Comparison of ENCODE assay signal across 13 cellular contexts in the genomic region with DNA sequence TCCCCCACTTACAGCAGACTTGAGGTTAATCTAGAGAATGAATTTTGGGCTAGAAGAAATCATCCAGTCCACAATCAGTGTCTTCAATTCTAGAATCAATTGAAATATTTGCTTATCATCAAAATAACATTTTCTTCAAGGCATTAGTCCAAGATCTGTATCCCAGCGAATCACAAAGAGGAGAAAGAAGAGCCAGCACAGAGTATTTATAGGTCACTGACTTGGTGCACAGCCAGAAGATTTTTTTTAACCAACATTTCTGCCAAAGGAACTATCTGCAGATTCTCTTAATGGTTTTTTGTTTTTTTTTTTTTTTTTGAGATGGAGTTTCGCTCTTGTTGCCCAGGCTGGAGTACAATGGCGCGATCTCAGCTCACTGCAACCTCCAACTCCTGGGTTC.
A peak's percentile ranks its signal among the peaks of the same experiment; 100 is the strongest.
DNase-seq lines count a peak whose midpoint lies in the region; ATAC-seq, FAIRE-seq and TF ChIP-seq lines count a peak whose summit lies in the region.
"Had no signal": no experiment of that assay in that cellular context is flagged by ENCODE, and none has a peak within 500 bp of the region (broad histone marks: within the 10 kb centered on the region; RNA-seq: fewer than 3 reads in every experiment).

No MANE protein-coding gene starts in this region.

- no peaks in the 10 kb centered on the region for H3K36me3 ChIP-seq in testis (ENCODE audit: low read depth, missing control alignments)
- H3K36me3 ChIP-seq: right lobe of liver had no signal

- peak; percentile 39 to 70 for ATAC-seq in left cardiac atrium
- ATAC-seq in GM18858 (IDR thresholded peaks at IDR 0.05; ENCODE audit: unreplicated experiment) = no peak
- no peak for ATAC-seq in HG02870 (IDR thresholded peaks at IDR 0.05; ENCODE audit: unreplicated experiment)
- ATAC-seq: right lobe of liver had no signal

- no peaks in the 10 kb centered on the region for H3K27me3 ChIP-seq in testis
- H3K27me3 ChIP-seq: right lobe of liver had no signal

- peaks cover 18% of the 10 kb centered on the region for H3K4me1 ChIP-seq in testis

- 35 to 39% methylated on average over 4 of the region's 4 CpGs for WGBS in testis, 2 donors

- TF ChIP-seq POLR2A in testis (IDR thresholded peaks at IDR 0.05) = no peak

- H3K27ac ChIP-seq in testis = peak overlapping the region; percentile 66 to 72
- H3K27ac ChIP-seq: right lobe of liver had no signal

- H3K4me3 ChIP-seq in testis = no peak overlapping the region
- H3K4me3 ChIP-seq: right lobe of liver had no signal

- H3K4me1 Mint-ChIP-seq in brain = peaks cover 64% of the 10 kb centered on the region

- no peaks in the 10 kb centered on the region for H3K9me3 ChIP-seq in testis
- H3K9me3 ChIP-seq: right lobe of liver had no signal

- intact Hi-C loops in left cardiac atrium (cut with DNase I) (loop anchor here in 1 of 2 donors (10.0 kb wide), 1 partner anchor 87 kb away; no protein-coding TSS in a partner anchor), testis (cut with DNase I; ENCODE audit: low total_unique reads) (no loop called here)

- H3K36me3 Mint-ChIP-seq in brain = no peaks in the 10 kb centered on the region
- H3K36me3 Mint-ChIP-seq: mesothelial cell of epicardium had no signal

- peak; percentile 75 for DNase-seq in M059J (ENCODE audit: low read depth)
- DNase-seq in left cardiac atrium = no peak
- peak; percentile 68 for DNase-seq in testis
- DNase-seq in GM19239 (ENCODE audit: insufficient read length, low spot score) = no peak
- DNase-seq: DMS153, NCI-H2107, right lobe of liver had no signal

- peak overlapping the region in 2 of 5 experiments; percentile 3 to 33 for H3K4me3 Mint-ChIP-seq in brain
- H3K4me3 Mint-ChIP-seq: mesothelial cell of epicardium had no signal

- no peaks in the 10 kb centered on the region for H3K9me3 Mint-ChIP-seq in brain
- H3K9me3 Mint-ChIP-seq: mesothelial cell of epicardium had no signal

- peak overlapping the region in 4 of 5 experiments; percentile 28 to 96 (median 74) for H3K27ac Mint-ChIP-seq in brain
- H3K27ac Mint-ChIP-seq: mesothelial cell of epicardium had no signal

- H3K27me3 Mint-ChIP-seq in brain = no peaks in the 10 kb centered on the region

- no peak for FAIRE-seq in GM19239 (lab: Jason Lieb, UNC)
- FAIRE-seq: colon, TTC549 had no signal

- TF ChIP-seq CTCF in brain (conservative IDR thresholded peaks at IDR 0.05) = no peak
- TF ChIP-seq CTCF in testis (IDR thresholded peaks at IDR 0.05) = no peak

Comparison
In these comparisons a context has a peak if more than half of its experiments do, and no peak if none do; other contexts are left out.
1. DNase-seq: peak in M059J (single experiment) and testis (single experiment); none in left cardiac atrium (single experiment) and GM19239 (single experiment).
2. ATAC-seq: peak in left cardiac atrium (2 of 2); none in GM18858 (single experiment) and HG02870 (single experiment).